2 cellular contexts compared by ENCODE assay signal in genomic region chr15:40789119-40789518, GRCh38.
TF ChIP-seq lines count a peak whose summit lies in the region.

No MANE protein-coding gene starts in this region.

TF ChIP-seq in HCT116, 20 proteins besides CTCF, POLR2A, EP300 and RAD21:
- TF ChIP-seq REST (IDR thresholded peaks at IDR 0.05; ENCODE audit: low read depth) (no peak), SIN3A (IDR thresholded peaks at IDR 0.05; ENCODE audit: low read depth) (no peak), EZH2 (IDR thresholded peaks at IDR 0.05) (no peak), TCF7L2 (IDR thresholded peaks at IDR 0.05; ENCODE audit: borderline replicate concordance, extremely low read depth, insufficient read depth, insufficient read length) (no peak), ZNF274 (IDR thresholded peaks at IDR 0.05; ENCODE audit: low read depth, low read length) (no peak)

TF ChIP-seq in WTC11, 78 proteins besides CTCF, POLR2A, EP300 and RAD21:
- TF ChIP-seq USF1 (CRISPR knock-in tag; IDR thresholded peaks at IDR 0.05) (no peak), E2F1 (CRISPR knock-in tag; IDR thresholded peaks at IDR 0.05) (no peak), TP53 (CRISPR knock-in tag; IDR thresholded peaks at IDR 0.05) (no peak), ATF1 (CRISPR knock-in tag; IDR thresholded peaks at IDR 0.05) (no peak), E2F4 (CRISPR knock-in tag; IDR thresholded peaks at IDR 0.05; ENCODE audit: borderline replicate concordance, low read depth) (no peak), RORB (CRISPR knock-in tag; IDR thresholded peaks at IDR 0.05) (no peak), SMAD3 (CRISPR knock-in tag; IDR thresholded peaks at IDR 0.05; ENCODE audit: borderline replicate concordance) (no peak), FOXP4 (CRISPR knock-in tag; IDR thresholded peaks at IDR 0.05) (no peak), HMGA2 (CRISPR knock-in tag; IDR thresholded peaks at IDR 0.05) (no peak), ZNF263 (CRISPR knock-in tag; IDR thresholded peaks at IDR 0.05; ENCODE audit: low read depth) (no peak), JUN (CRISPR knock-in tag; IDR thresholded peaks at IDR 0.05) (no peak), MLX (CRISPR knock-in tag; IDR thresholded peaks at IDR 0.05) (no peak), NFE2L1 (CRISPR knock-in tag; IDR thresholded peaks at IDR 0.05) (no peak), SMAD4 (CRISPR knock-in tag; IDR thresholded peaks at IDR 0.05) (no peak), CREM (CRISPR knock-in tag; IDR thresholded peaks at IDR 0.05) (no peak), ZNF121 (CRISPR knock-in tag; IDR thresholded peaks at IDR 0.05) (no peak), TEAD4 (CRISPR knock-in tag; IDR thresholded peaks at IDR 0.05) (no peak), NR3C1 (CRISPR knock-in tag; conservative IDR thresholded peaks at IDR 0.05; ENCODE audit: low read depth) (no peak)
